1 cellular context compared by ENCODE assay signal in the genomic region with DNA sequence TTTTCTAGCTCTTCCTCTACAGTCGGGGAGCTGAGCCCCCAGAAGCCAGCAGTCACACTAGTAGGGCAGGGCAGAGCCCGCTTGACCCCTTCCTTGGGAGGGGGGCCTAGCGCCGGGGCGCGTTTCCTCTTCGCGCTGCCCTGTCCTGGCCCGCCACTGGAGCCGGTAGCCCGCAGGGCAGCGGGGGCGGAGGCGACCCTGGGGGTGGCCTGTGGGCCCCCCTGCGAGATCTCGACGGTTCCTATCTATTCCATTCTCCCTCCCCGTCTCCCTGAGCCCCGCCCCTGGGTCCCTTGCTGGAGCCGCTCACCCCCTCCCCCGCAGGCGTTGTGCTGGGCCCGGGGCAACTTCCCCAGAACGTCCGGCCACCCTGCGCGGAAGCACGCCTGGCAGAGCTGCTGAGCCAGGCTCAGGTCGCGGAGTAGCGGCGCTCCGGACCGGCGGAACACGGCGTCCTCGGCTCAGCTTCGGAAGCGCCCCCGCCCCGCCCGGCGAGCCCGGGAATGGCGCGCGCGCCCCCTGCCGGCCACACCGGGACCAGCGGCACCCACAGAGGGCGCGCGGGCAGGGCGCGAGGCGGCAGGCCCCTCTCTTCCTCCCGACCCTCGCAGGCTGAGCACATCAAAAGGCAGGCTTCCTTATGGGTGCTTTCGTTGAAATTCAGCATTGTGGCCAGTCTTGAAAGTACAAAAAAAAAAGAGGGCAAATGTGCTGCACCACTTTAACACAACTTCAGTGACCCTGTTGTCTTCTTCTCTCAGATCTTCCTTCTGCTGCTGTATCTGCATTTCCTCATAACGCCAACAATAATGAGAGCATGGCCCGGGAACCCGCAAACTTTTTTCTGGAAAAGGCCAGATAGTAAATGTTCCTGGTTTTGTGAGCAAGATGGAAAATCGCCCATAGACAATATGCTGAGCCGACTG.
TF ChIP-seq lines count a peak whose summit lies in the region.

No MANE protein-coding gene starts in this region.

TF ChIP-seq in WTC11, 78 proteins besides CTCF, POLR2A, EP300 and RAD21 (continued from another document):
- TF ChIP-seq, protein P1, sequence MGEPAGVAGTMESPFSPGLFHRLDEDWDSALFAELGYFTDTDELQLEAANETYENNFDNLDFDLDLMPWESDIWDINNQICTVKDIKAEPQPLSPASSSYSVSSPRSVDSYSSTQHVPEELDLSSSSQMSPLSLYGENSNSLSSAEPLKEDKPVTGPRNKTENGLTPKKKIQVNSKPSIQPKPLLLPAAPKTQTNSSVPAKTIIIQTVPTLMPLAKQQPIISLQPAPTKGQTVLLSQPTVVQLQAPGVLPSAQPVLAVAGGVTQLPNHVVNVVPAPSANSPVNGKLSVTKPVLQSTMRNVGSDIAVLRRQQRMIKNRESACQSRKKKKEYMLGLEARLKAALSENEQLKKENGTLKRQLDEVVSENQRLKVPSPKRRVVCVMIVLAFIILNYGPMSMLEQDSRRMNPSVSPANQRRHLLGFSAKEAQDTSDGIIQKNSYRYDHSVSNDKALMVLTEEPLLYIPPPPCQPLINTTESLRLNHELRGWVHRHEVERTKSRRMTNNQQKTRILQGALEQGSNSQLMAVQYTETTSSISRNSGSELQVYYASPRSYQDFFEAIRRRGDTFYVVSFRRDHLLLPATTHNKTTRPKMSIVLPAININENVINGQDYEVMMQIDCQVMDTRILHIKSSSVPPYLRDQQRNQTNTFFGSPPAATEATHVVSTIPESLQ (CRISPR knock-in tag; IDR thresholded peaks at IDR 0.05), result no peak
- TF ChIP-seq TCF7 (CRISPR knock-in tag; IDR thresholded peaks at IDR 0.05; ENCODE audit: low read depth) (no peak), EMX1 (CRISPR knock-in tag; IDR thresholded peaks at IDR 0.05) (no peak), ETV6 (CRISPR knock-in tag; IDR thresholded peaks at IDR 0.05) (peak; percentile 65; the same call in 1 of the 2 replicates), FOXP1 (CRISPR knock-in tag; IDR thresholded peaks at IDR 0.05; ENCODE audit: borderline replicate concordance) (peak; percentile 41), ELF4 (CRISPR knock-in tag; IDR thresholded peaks at IDR 0.05; ENCODE audit: low read depth) (no peak), SP1 (CRISPR knock-in tag; conservative IDR thresholded peaks at IDR 0.05) (peak; percentile 41; the same call in 1 of the 2 replicates), ESRRA (CRISPR knock-in tag; IDR thresholded peaks at IDR 0.05; ENCODE audit: borderline replicate concordance) (no peak), JAZF1 (CRISPR knock-in tag; IDR thresholded peaks at IDR 0.05) (no peak), RORB (CRISPR knock-in tag; IDR thresholded peaks at IDR 0.05) (no peak), FOXK1 (CRISPR knock-in tag; IDR thresholded peaks at IDR 0.05) (peak; percentile 58), HMGA2 (CRISPR knock-in tag; IDR thresholded peaks at IDR 0.05) (no peak), NR2C2 (CRISPR knock-in tag; IDR thresholded peaks at IDR 0.05) (no peak), TP53 (CRISPR knock-in tag; IDR thresholded peaks at IDR 0.05) (no peak), OVOL2 (CRISPR knock-in tag; IDR thresholded peaks at IDR 0.05; ENCODE audit: borderline replicate concordance) (no peak), NFATC4 (CRISPR knock-in tag; IDR thresholded peaks at IDR 0.05) (no peak)
- TF ChIP-seq, protein P2, sequence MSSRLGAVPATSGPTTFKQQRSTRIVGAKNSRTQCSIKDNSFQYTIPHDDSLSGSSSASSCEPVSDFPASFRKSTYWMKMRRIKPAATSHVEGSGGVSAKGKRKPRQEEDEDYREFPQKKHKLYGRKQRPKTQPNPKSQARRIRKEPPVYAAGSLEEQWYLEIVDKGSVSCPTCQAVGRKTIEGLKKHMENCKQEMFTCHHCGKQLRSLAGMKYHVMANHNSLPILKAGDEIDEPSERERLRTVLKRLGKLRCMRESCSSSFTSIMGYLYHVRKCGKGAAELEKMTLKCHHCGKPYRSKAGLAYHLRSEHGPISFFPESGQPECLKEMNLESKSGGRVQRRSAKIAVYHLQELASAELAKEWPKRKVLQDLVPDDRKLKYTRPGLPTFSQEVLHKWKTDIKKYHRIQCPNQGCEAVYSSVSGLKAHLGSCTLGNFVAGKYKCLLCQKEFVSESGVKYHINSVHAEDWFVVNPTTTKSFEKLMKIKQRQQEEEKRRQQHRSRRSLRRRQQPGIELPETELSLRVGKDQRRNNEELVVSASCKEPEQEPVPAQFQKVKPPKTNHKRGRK (CRISPR knock-in tag; IDR thresholded peaks at IDR 0.05; ENCODE audit: borderline replicate concordance), result no peak
